In the genomic region with DNA sequence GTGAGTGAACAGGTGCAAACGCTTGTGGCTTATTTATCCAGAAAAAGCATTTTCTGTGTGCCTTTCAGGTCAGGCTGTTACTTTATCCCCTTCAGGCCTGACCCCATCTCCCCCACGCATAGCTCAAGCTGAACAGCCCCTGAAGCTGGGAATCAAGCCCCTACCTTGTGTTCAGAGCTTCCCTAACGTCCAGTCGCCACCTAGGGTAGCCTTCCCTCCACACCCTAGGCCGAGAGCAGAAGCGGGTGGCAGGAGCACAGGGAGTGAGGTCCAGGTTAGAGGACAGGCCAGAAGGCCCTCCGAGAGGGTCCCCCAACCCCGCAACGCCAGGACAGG, we compare ENCODE assay signal across 7 cellular contexts. TPM values are rescaled to one million over a fixed set of nuclear protein-coding genes. Genes with fewer than 3 reads are reported as not detected.
DNase-seq lines count a peak whose midpoint lies in the region; ATAC-seq and TF ChIP-seq lines count a peak whose summit lies in the region.
"Had no signal": no experiment of that assay in that cellular context is flagged by ENCODE, and none has a peak within 500 bp of the region (broad histone marks: within the 10 kb centered on the region; RNA-seq: fewer than 3 reads in every experiment).

No MANE protein-coding gene starts in this region.

- DNase-seq in Right ventricle myocardium superior: no peak
- DNase-seq in left cardiac atrium: no peak
- DNase-seq in upper lobe of right lung: no peak
- DNase-seq in globus pallidus (ENCODE audit: low spot score): no peak
- DNase-seq: NCI-H1417 treated with DMSO at 0.1 percent for 48 hours had no signal

- H3K9ac ChIP-seq in iPS-15b (ENCODE audit: low read depth, low read length): peak overlapping the region; percentile 14

- H3K36me3 ChIP-seq in iPS-15b (ENCODE audit: control insufficient read depth, insufficient read depth, low read length) (peaks cover 4% of the 10 kb centered on the region), upper lobe of right lung (peaks cover 20% of the 10 kb centered on the region)

- H3K4me1 ChIP-seq in iPS-15b (ENCODE audit: control insufficient read depth, insufficient read depth, low read length) (peaks cover 9% of the 10 kb centered on the region), upper lobe of right lung (peaks cover 13% of the 10 kb centered on the region)

- TF ChIP-seq CTCF in upper lobe of right lung (IDR thresholded peaks at IDR 0.05): no peak

- no peaks in the 10 kb centered on the region for H3K9me3 ChIP-seq in iPS-15b (ENCODE audit: control insufficient read depth, insufficient read depth, low read length)
- no peaks in the 10 kb centered on the region for H3K9me3 ChIP-seq in upper lobe of right lung

- no peak overlapping the region for H3K27ac ChIP-seq in upper lobe of right lung

- intact Hi-C loops in Right ventricle myocardium superior (cut with DNase I): no loop called here
- intact Hi-C loops in left cardiac atrium (cut with DNase I): loop anchor here in 1 of 2 donors (2.0 kb wide), 1 partner anchor 44 kb away; no protein-coding TSS in a partner anchor
- intact Hi-C loops in upper lobe of right lung (cut with DNase I): no loop called here

- H3K27me3 ChIP-seq in iPS-15b (ENCODE audit: control insufficient read depth, insufficient read depth, low read length): peaks cover 7% of the 10 kb centered on the region
- no peaks in the 10 kb centered on the region for H3K27me3 ChIP-seq in upper lobe of right lung

- H3K4me3 ChIP-seq in iPS-15b (ENCODE audit: low read depth, low read length) (peak overlapping the region; percentile 76), upper lobe of right lung (peak overlapping the region; percentile 66)

- peak; percentile 33 for ATAC-seq in Right ventricle myocardium superior (ENCODE audit: poor library complexity)
- ATAC-seq in left cardiac atrium: no peak
- ATAC-seq in upper lobe of right lung: no peak
- ATAC-seq in GM18498 (IDR thresholded peaks at IDR 0.05; ENCODE audit: unreplicated experiment): no peak

RNA-seq across cellular contexts. Expression of a gene that starts 0.5 kb away (rescaled TPM):
- total RNA-seq in Right ventricle myocardium superior: 0.86 TPM
- 1 to 10 TPM; 2.4 to 2.7 TPM for total RNA-seq in left cardiac atrium
- 6.7 TPM for total RNA-seq in upper lobe of right lung

RNA-seq across cellular contexts. Expression of a gene that starts 18.5 kb away (rescaled TPM):
- total RNA-seq in Right ventricle myocardium superior (55.4 TPM), left cardiac atrium (10 to 100 TPM; 47.3 to 52.0 TPM), upper lobe of right lung (60.5 TPM)

RNA-seq across cellular contexts. Expression of a gene that starts 18.5 kb away (rescaled TPM):
- total RNA-seq in Right ventricle myocardium superior (6.4 TPM), left cardiac atrium (1 to 10 TPM; 4.8 to 6.5 TPM), upper lobe of right lung (6.5 TPM)

RNA-seq across cellular contexts. Expression of a gene that starts 30.8 kb away (rescaled TPM):
- total RNA-seq in Right ventricle myocardium superior (39.1 TPM), left cardiac atrium (10 to 100 TPM; 43.9 to 47.7 TPM), upper lobe of right lung (50.0 TPM)

RNA-seq across cellular contexts. Expression of a gene that starts 56.0 kb away (rescaled TPM):
- total RNA-seq in Right ventricle myocardium superior (15.0 TPM), left cardiac atrium (10 to 100 TPM; 18.0 to 19.3 TPM), upper lobe of right lung (32.9 TPM)
